19 cellular contexts compared by ENCODE assay signal in the genomic region with DNA sequence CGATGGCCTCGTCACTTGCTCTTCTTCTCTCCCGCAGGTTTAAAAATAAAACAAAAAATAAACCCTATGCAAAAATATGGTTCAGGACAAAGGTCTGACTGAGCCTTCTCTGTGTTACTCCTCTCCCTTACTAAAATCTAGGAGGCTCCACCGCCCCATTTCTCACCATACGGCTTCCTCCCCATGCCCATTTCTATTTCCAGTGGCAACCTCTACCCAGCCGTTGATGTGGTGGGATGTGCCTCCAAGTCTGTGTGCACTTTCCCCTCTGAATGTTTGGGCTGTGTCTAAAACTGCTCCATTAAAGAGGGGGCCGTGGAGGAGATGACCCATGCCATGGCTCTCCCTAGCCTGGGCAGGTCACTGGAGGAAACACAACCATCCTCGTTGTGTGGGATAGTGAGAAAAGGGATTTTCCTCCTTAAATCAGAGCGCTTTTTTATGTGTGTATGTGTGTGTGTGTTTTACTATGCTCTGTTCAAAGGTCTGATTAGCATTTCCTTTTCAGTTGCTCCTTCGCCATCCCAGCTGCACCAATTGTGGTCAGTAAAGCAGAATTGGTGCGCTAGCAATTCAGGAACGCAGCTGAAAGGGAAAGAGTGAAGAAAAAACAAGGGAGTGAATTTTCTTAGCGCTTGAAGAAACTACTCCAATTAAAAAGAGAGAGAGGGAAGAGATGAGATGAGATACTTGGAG.
DNase-seq lines count a peak whose midpoint lies in the region; ATAC-seq and TF ChIP-seq lines count a peak whose summit lies in the region.
"Had no signal": no experiment of that assay in that cellular context is flagged by ENCODE, and none has a peak within 500 bp of the region (broad histone marks: within the 10 kb centered on the region; RNA-seq: fewer than 3 reads in every experiment).

No MANE protein-coding gene starts in this region.

- peaks cover 0 to 16% (median 11%) of the 10 kb centered on the region in 10 experiments; a peak in 14 of 20 replicates for H3K4me1 ChIP-seq in BLaER1 treated with 17β-estradiol and CSF1 and Interleukin-3, amounts not matched to agents 10 nM and 100 nM
- no peaks in the 10 kb centered on the region for H3K4me1 ChIP-seq in colonic mucosa
- H3K4me1 ChIP-seq in mucosa of descending colon (ENCODE audit: low read depth), result peaks cover 6% of the 10 kb centered on the region
- H3K4me1 ChIP-seq: BE2C had no signal

- no peaks in the 10 kb centered on the region for H4K20me1 ChIP-seq in BLaER1 treated with 17β-estradiol and CSF1 and Interleukin-3, amounts not matched to agents 10 nM and 100 nM

- DNase-seq in colonic mucosa, result peak; percentile 45
- DNase-seq in mucosa of descending colon, result peak in 2 of 3 donors; percentile 29 to 48
- peak; percentile 38 for DNase-seq in osteocyte (ENCODE audit: extremely low spot score, unreplicated experiment)
- no peak for DNase-seq in glomerular visceral epithelial cell (ENCODE audit: extremely low spot score)
- no peak for DNase-seq in NCI-H345 treated with DMSO at 0.1 percent for 48 hours (lab: John Stamatoyannopoulos, UW; ENCODE audit: unreplicated experiment)
- DNase-seq: BE2C; CD4-positive, alpha-beta memory T cell; DMS153; GDM1; GM23248; NCI-H1105; NCI-H1694 treated with DMSO at 0.1 percent for 48 hours; NCI-H510A treated with DMSO at 0.1 percent for 48 hours; SHP77 had no signal

- peak overlapping the region in 1 of 11 experiments; percentile 16; a peak in 1 of 22 replicates for H3K9ac ChIP-seq in BLaER1 treated with 17β-estradiol and CSF1 and Interleukin-3, amounts not matched to agents 10 nM and 100 nM
- H3K9ac ChIP-seq in colonic mucosa (ENCODE audit: low read depth in 2 of 2, low read length in 2 of 2), result peak overlapping the region in 1 of 2 donors; percentile 36
- H3K9ac ChIP-seq: GM23248 had no signal

- H3K36me3 ChIP-seq in BLaER1 treated with 17β-estradiol and CSF1 and Interleukin-3, amounts not matched to agents 10 nM and 100 nM, result no peaks in the 10 kb centered on the region
- H3K36me3 ChIP-seq in colonic mucosa (no peaks in the 10 kb centered on the region), mucosa of descending colon (ENCODE audit: low read depth) (no peaks in the 10 kb centered on the region)
- H3K36me3 ChIP-seq: BE2C had no signal

- no peak for TF ChIP-seq CTCF in colonic mucosa (IDR thresholded peaks at IDR 0.05)
- TF ChIP-seq CTCF in mucosa of descending colon (IDR thresholded peaks at IDR 0.05), result no peak
- no peak for TF ChIP-seq CTCF in osteocyte (IDR thresholded peaks at IDR 0.05)

- intact Hi-C loops in colonic mucosa (cut with DNase I) (no loop called here), mucosa of descending colon (cut with DNase I, micrococcal nuclease) (no loop called here)

- H3K27me3 ChIP-seq in BLaER1 treated with 17β-estradiol and CSF1 and Interleukin-3, amounts not matched to agents 10 nM and 100 nM, result no peaks in the 10 kb centered on the region
- H3K27me3 ChIP-seq in colonic mucosa, result no peaks in the 10 kb centered on the region

- no peaks in the 10 kb centered on the region for H3K4me1 Mint-ChIP-seq in osteocyte (ENCODE audit: unreplicated experiment)

- no peaks in the 10 kb centered on the region for H3K36me3 Mint-ChIP-seq in osteocyte (ENCODE audit: unreplicated experiment)

- ATAC-seq in mucosa of descending colon (peak; percentile 88), GM19467 (IDR thresholded peaks at IDR 0.05; ENCODE audit: unreplicated experiment) (no peak), HG03460 (IDR thresholded peaks at IDR 0.05; ENCODE audit: unreplicated experiment) (no peak)
- ATAC-seq: HCT116, K562 had no signal

- no peak overlapping the region for H3K27ac ChIP-seq in BLaER1 treated with 17β-estradiol and CSF1 and Interleukin-3, amounts not matched to agents 10 nM and 100 nM
- peak overlapping the region; percentile 22 for H3K27ac ChIP-seq in colonic mucosa
- H3K27ac ChIP-seq: GM23248 had no signal

- H3K4me3 Mint-ChIP-seq in osteocyte (ENCODE audit: unreplicated experiment), result no peak overlapping the region
- H3K4me3 Mint-ChIP-seq: CD4-positive, alpha-beta memory T cell had no signal

- H3K9me3 Mint-ChIP-seq in osteocyte (ENCODE audit: unreplicated experiment), result no peaks in the 10 kb centered on the region
- H3K9me3 Mint-ChIP-seq: CD4-positive, alpha-beta memory T cell had no signal

- H3K27ac Mint-ChIP-seq in osteocyte (ENCODE audit: unreplicated experiment), result no peak overlapping the region

- peaks cover 35% of the 10 kb centered on the region for H3K27me3 Mint-ChIP-seq in osteocyte (ENCODE audit: unreplicated experiment)
- H3K27me3 Mint-ChIP-seq: CD4-positive, alpha-beta memory T cell had no signal

- no peak overlapping the region for H3K4me3 ChIP-seq in BLaER1 treated with 17β-estradiol and CSF1 and Interleukin-3, amounts not matched to agents 10 nM and 100 nM
- H3K4me3 ChIP-seq in colonic mucosa (no peak overlapping the region), mucosa of descending colon (no peak overlapping the region)
- H3K4me3 ChIP-seq: GM23248, K562 had no signal

- H3K4me2 ChIP-seq in BLaER1 treated with 17β-estradiol and CSF1 and Interleukin-3, amounts not matched to agents 10 nM and 100 nM, result peak overlapping the region in 9 of 11 experiments; percentile 42 to 74 (median 59); a peak in 18 of 22 replicates

- H3K9me3 ChIP-seq in BLaER1 treated with 17β-estradiol and CSF1 and Interleukin-3, amounts not matched to agents 10 nM and 100 nM (replicated peaks in 1 of 11), result no peaks in the 10 kb centered on the region
- H3K9me3 ChIP-seq in colonic mucosa (no peaks in the 10 kb centered on the region), mucosa of descending colon (no peaks in the 10 kb centered on the region)
- H3K9me3 ChIP-seq: BE2C had no signal

Comparison
In these comparisons a context has a peak if more than half of its experiments do, and no peak if none do; other contexts are left out.
1. DNase-seq: peak in colonic mucosa (single experiment), mucosa of descending colon (2 of 3) and osteocyte (single experiment); none in glomerular visceral epithelial cell (single experiment) and NCI-H345 treated with DMSO at 0.1 percent for 48 hours (single experiment).